1 cellular context compared by ENCODE assay signal in the genomic region with DNA sequence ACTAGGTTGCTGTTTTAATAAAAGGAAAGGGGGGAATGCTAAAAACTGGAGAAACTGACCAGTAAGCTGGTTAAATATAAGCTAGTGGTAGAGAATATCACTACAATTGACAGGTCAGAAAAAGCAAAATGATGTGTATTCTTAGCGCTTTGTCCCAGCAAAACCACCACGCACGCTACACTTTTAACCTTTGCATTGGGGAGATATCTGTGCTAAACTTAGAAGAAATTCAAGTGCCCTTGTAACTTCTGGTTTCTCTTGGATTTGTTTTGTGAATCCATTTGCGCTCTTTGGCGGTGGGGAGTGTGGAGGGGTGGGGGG.
TF ChIP-seq lines count a peak whose summit lies in the region.

No MANE protein-coding gene starts in this region.

TF ChIP-seq in GM12878, 131 proteins besides CTCF, POLR2A, EP300 and RAD21 (continued from another document):
- TF ChIP-seq, protein P1, sequence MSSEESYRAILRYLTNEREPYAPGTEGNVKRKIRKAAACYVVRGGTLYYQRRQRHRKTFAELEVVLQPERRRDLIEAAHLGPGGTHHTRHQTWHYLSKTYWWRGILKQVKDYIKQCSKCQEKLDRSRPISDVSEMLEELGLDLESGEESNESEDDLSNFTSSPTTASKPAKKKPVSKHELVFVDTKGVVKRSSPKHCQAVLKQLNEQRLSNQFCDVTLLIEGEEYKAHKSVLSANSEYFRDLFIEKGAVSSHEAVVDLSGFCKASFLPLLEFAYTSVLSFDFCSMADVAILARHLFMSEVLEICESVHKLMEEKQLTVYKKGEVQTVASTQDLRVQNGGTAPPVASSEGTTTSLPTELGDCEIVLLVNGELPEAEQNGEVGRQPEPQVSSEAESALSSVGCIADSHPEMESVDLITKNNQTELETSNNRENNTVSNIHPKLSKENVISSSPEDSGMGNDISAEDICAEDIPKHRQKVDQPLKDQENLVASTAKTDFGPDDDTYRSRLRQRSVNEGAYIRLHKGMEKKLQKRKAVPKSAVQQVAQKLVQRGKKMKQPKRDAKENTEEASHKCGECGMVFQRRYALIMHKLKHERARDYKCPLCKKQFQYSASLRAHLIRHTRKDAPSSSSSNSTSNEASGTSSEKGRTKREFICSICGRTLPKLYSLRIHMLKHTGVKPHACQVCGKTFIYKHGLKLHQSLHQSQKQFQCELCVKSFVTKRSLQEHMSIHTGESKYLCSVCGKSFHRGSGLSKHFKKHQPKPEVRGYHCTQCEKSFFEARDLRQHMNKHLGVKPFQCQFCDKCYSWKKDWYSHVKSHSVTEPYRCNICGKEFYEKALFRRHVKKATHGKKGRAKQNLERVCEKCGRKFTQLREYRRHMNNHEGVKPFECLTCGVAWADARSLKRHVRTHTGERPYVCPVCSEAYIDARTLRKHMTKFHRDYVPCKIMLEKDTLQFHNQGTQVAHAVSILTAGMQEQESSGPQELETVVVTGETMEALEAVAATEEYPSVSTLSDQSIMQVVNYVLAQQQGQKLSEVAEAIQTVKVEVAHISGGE (CRISPR knock-in tag; IDR thresholded peaks at IDR 0.05) = no peak
- TF ChIP-seq, protein P2, sequence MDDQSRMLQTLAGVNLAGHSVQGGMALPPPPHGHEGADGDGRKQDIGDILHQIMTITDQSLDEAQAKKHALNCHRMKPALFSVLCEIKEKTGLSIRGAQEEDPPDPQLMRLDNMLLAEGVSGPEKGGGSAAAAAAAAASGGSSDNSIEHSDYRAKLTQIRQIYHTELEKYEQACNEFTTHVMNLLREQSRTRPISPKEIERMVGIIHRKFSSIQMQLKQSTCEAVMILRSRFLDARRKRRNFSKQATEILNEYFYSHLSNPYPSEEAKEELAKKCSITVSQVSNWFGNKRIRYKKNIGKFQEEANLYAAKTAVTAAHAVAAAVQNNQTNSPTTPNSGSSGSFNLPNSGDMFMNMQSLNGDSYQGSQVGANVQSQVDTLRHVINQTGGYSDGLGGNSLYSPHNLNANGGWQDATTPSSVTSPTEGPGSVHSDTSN (IDR thresholded peaks at IDR 0.05; ENCODE audit: insufficient replicate concordance, low read depth, low read length) = no peak
- TF ChIP-seq NR2C2 (IDR thresholded peaks at IDR 0.05; ENCODE audit: borderline replicate concordance, control insufficient read depth, insufficient read length, low read depth) = no peak
- TF ChIP-seq, protein P3, sequence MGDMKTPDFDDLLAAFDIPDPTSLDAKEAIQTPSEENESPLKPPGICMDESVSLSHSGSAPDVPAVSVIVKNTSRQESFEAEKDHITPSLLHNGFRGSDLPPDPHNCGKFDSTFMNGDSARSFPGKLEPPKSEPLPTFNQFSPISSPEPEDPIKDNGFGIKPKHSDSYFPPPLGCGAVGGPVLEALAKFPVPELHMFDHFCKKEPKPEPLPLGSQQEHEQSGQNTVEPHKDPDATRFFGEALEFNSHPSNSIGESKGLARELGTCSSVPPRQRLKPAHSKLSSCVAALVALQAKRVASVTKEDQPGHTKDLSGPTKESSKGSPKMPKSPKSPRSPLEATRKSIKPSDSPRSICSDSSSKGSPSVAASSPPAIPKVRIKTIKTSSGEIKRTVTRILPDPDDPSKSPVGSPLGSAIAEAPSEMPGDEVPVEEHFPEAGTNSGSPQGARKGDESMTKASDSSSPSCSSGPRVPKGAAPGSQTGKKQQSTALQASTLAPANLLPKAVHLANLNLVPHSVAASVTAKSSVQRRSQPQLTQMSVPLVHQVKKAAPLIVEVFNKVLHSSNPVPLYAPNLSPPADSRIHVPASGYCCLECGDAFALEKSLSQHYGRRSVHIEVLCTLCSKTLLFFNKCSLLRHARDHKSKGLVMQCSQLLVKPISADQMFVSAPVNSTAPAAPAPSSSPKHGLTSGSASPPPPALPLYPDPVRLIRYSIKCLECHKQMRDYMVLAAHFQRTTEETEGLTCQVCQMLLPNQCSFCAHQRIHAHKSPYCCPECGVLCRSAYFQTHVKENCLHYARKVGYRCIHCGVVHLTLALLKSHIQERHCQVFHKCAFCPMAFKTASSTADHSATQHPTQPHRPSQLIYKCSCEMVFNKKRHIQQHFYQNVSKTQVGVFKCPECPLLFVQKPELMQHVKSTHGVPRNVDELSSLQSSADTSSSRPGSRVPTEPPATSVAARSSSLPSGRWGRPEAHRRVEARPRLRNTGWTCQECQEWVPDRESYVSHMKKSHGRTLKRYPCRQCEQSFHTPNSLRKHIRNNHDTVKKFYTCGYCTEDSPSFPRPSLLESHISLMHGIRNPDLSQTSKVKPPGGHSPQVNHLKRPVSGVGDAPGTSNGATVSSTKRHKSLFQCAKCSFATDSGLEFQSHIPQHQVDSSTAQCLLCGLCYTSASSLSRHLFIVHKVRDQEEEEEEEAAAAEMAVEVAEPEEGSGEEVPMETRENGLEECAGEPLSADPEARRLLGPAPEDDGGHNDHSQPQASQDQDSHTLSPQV (IDR thresholded peaks at IDR 0.05) = no peak
- TF ChIP-seq LARP7 (IDR thresholded peaks at IDR 0.05) = no peak
- TF ChIP-seq WRNIP1 (IDR thresholded peaks at IDR 0.05; ENCODE audit: borderline replicate concordance, low read depth, low read length) = no peak
- no peak for TF ChIP-seq BHLHE40 (IDR thresholded peaks at IDR 0.05; ENCODE audit: borderline replicate concordance in 1 of 2, low read depth in 2 of 2, low read length in 1 of 2)
- TF ChIP-seq BRCA1 (IDR thresholded peaks at IDR 0.05; ENCODE audit: low read depth, low read length) = no peak
- no peak for TF ChIP-seq KDM1A (IDR thresholded peaks at IDR 0.05; ENCODE audit: borderline replicate concordance)
- TF ChIP-seq, protein P4, sequence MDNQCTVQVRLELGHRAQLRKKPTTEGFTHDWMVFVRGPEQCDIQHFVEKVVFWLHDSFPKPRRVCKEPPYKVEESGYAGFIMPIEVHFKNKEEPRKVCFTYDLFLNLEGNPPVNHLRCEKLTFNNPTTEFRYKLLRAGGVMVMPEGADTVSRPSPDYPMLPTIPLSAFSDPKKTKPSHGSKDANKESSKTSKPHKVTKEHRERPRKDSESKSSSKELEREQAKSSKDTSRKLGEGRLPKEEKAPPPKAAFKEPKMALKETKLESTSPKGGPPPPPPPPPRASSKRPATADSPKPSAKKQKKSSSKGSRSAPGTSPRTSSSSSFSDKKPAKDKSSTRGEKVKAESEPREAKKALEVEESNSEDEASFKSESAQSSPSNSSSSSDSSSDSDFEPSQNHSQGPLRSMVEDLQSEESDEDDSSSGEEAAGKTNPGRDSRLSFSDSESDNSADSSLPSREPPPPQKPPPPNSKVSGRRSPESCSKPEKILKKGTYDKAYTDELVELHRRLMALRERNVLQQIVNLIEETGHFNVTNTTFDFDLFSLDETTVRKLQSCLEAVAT (IDR thresholded peaks at IDR 0.05) = no peak
- TF ChIP-seq, protein P5, sequence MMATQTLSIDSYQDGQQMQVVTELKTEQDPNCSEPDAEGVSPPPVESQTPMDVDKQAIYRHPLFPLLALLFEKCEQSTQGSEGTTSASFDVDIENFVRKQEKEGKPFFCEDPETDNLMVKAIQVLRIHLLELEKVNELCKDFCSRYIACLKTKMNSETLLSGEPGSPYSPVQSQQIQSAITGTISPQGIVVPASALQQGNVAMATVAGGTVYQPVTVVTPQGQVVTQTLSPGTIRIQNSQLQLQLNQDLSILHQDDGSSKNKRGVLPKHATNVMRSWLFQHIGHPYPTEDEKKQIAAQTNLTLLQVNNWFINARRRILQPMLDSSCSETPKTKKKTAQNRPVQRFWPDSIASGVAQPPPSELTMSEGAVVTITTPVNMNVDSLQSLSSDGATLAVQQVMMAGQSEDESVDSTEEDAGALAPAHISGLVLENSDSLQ (IDR thresholded peaks at IDR 0.05) = no peak
- no peak for TF ChIP-seq IRF4 (IDR thresholded peaks at IDR 0.05; ENCODE audit: low read depth, low read length)
- TF ChIP-seq RFX5 (IDR thresholded peaks at IDR 0.05; ENCODE audit: low read depth, low read length) = no peak
- TF ChIP-seq HDAC2 (IDR thresholded peaks at IDR 0.05) = no peak
- no peak for TF ChIP-seq RBBP5 (conservative IDR thresholded peaks at IDR 0.05)
TF ChIP-seq in GM12878: peak in this region for 0.
